17 cellular contexts compared by ENCODE assay signal in genomic region chr1:62209931-62210595, GRCh38. TPM values are rescaled to one million over a fixed set of nuclear protein-coding genes. Genes with fewer than 3 reads are reported as not detected.
DNase-seq lines count a peak whose midpoint lies in the region; ATAC-seq, FAIRE-seq and TF ChIP-seq lines count a peak whose summit lies in the region.
"Had no signal": no experiment of that assay in that cellular context is flagged by ENCODE, and none has a peak within 500 bp of the region (broad histone marks: within the 10 kb centered on the region; RNA-seq: fewer than 3 reads in every experiment).

No MANE protein-coding gene starts in this region.

- peaks cover 10% of the 10 kb centered on the region for H3K9me3 ChIP-seq in BLaER1

- no peak overlapping the region for H3K27ac Mint-ChIP-seq in progenitor cell of endocrine pancreas

- no peak for DNase-seq in H54 (ENCODE audit: insufficient read length, low spot score)
- DNase-seq in RKO (ENCODE audit: low spot score): peak; percentile 45
- peak; percentile 73 to 83 for DNase-seq in foreskin keratinocyte
- no peak for DNase-seq in progenitor cell of endocrine pancreas (ENCODE audit: low spot score, unreplicated experiment)
- DNase-seq in activated CD4-positive, alpha-beta T cell treated with anti-CD3 and anti-CD28 coated beads for 1 hour: no peak
- DNase-seq in coronary artery (ENCODE audit: low spot score): no peak
- DNase-seq: activated CD8-positive, alpha-beta memory T cell treated with anti-CD3 and anti-CD28 coated beads for 24 hours; activated gamma-delta T cell; DND-41; effector CD8-positive, alpha-beta T cell; KBM-7; NCI-H1930; posterior cingulate gyrus; tibial artery had no signal

- peak overlapping the region; percentile 38 for H3K4me2 ChIP-seq in BLaER1

- H3K27me3 Mint-ChIP-seq in progenitor cell of endocrine pancreas: no peaks in the 10 kb centered on the region

- no peaks in the 10 kb centered on the region for H3K27me3 ChIP-seq in BLaER1
- H3K27me3 ChIP-seq in foreskin keratinocyte: no peaks in the 10 kb centered on the region
- H3K27me3 ChIP-seq: tibial artery had no signal

- H3K9ac ChIP-seq in BLaER1: no peak overlapping the region

- ATAC-seq in foreskin keratinocyte (peak; percentile 88), GM18858 (IDR thresholded peaks at IDR 0.05; ENCODE audit: unreplicated experiment) (no peak)

- TF ChIP-seq CTCF in foreskin keratinocyte (conservative IDR thresholded peaks at IDR 0.05) (peak; percentile 62), progenitor cell of endocrine pancreas (IDR thresholded peaks at IDR 0.05; ENCODE audit: unreplicated experiment) (no peak), coronary artery (IDR thresholded peaks at IDR 0.05) (no peak)

- H3K4me1 ChIP-seq in BLaER1: peaks cover 13% of the 10 kb centered on the region
- H3K4me1 ChIP-seq in foreskin keratinocyte: peaks cover 13% of the 10 kb centered on the region
- H3K4me1 ChIP-seq: tibial artery had no signal

- peak overlapping the region; percentile 46 for H3K27ac ChIP-seq in BLaER1
- peak overlapping the region; percentile 11 for H3K27ac ChIP-seq in foreskin keratinocyte
- no peak overlapping the region for H3K27ac ChIP-seq in coronary artery
- H3K27ac ChIP-seq: tibial artery had no signal

- H3K4me3 ChIP-seq in BLaER1 (no peak overlapping the region), coronary artery (no peak overlapping the region)
- H3K4me3 ChIP-seq: tibial artery had no signal

- FAIRE-seq in H54 (lab: Jason Lieb, UNC): peak; percentile 36

- H4K20me1 ChIP-seq in BLaER1: no peaks in the 10 kb centered on the region

- no peaks in the 10 kb centered on the region for H3K4me1 Mint-ChIP-seq in progenitor cell of endocrine pancreas (ENCODE audit: low read depth)

- H3K36me3 Mint-ChIP-seq in progenitor cell of endocrine pancreas (ENCODE audit: insufficient read depth): peaks cover 26% of the 10 kb centered on the region

- H3K4me3 Mint-ChIP-seq in progenitor cell of endocrine pancreas (ENCODE audit: low read depth): no peak overlapping the region

- H3K9me3 Mint-ChIP-seq in progenitor cell of endocrine pancreas (ENCODE audit: low read depth): peaks cover 35% of the 10 kb centered on the region

- TF ChIP-seq POLR2A in H54 (IDR thresholded peaks at IDR 0.05; ENCODE audit: low read depth, low read length): no peak

- no peaks in the 10 kb centered on the region for H3K36me3 ChIP-seq in BLaER1
- H3K36me3 ChIP-seq: tibial artery had no signal

RNA-seq across cellular contexts. Expression of gene L1TD1, which starts 15.4 kb away (rescaled TPM):
- 8.0 and 9.7 TPM in 2 replicates for total RNA-seq in foreskin keratinocyte
- 4.0 and 4.9 TPM in 2 replicates for polyA plus RNA-seq in foreskin keratinocyte
- total RNA-seq in progenitor cell of endocrine pancreas: 2.7 and 3.4 TPM in 2 replicates
- total RNA-seq: SK-MEL-5 had no signal

Comparison
In these comparisons a context has a peak if more than half of its experiments do, and no peak if none do; other contexts are left out.
1. H3K27ac ChIP-seq: peak in BLaER1 (single experiment) and foreskin keratinocyte (single experiment); none in coronary artery (0 of 2).
2. DNase-seq: peak in RKO (single experiment) and foreskin keratinocyte (2 of 2); none in H54 (single experiment), progenitor cell of endocrine pancreas (single experiment), activated CD4-positive, alpha-beta T cell treated with anti-CD3 and anti-CD28 coated beads for 1 hour (single experiment) and coronary artery (single experiment).